Comparison of ENCODE assay signal across 8 cellular contexts in the genomic region with DNA sequence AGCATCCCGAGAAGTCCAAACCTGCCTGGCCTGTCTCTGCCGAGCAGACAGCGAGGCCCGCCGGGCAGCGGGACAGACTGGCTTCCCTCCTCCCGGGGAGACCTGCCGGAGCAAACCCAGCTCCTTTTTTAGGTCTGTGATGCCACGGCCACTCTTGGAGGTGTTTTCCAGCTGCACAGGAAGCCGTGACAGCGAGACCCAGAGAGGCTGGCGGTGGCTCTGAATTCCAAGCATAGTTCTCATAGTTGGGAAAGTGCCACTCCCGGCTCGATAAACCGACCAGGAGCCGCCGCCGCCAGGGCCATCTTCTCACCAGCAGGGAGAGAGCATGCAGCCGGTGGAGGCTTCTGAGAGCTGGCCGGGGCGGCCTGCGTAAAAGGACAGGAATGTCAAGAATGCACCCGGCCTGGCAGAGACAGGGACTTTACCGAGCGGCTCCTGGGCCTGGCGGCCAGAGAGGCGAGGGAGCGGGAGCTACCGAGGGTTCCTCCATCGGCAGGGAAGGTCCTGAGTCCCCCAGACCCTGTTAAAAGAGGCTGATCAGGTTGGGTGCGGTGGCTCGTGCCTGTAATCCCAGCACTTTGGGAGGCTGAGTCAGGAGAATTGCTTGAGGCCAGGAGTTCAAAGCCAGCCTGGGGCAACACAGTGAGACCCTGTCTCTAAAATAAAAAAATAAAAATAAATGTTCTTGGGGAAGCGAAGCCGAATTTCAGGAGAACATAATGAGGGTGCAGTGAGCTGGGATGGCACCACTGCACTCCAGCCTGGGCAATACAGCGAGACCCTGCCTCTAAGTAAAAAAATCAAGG.
A peak's percentile ranks its signal among the peaks of the same experiment; 100 is the strongest.
DNase-seq lines count a peak whose midpoint lies in the region; ATAC-seq and TF ChIP-seq lines count a peak whose summit lies in the region.

No MANE protein-coding gene starts in this region.

- ATAC-seq in RWPE2 (ENCODE audit: low read depth) (peak; percentile 87), GM18907 (IDR thresholded peaks at IDR 0.05; ENCODE audit: unreplicated experiment) (no peak), GM18868 (IDR thresholded peaks at IDR 0.05; ENCODE audit: unreplicated experiment) (no peak)

- POLR2A ChIA-PET in BJ (lab: Charles Lee), result interaction anchor here (0.5 to 2.1 kb wide), 5 partner anchors 17 to 395 kb away, joined by 3 to 15 read pairs (median 3); partner anchors contain the start of gene GADD45B

- H3K4me1 ChIP-seq in RWPE2 (ENCODE audit: insufficient read depth, poor library complexity, severe bottlenecking), result peaks cover 34% of the 10 kb centered on the region

- DNase-seq in BJ (ENCODE audit: low read depth) (peak; percentile 91), RWPE2 (ENCODE audit: low spot score) (peak; percentile 96), fibroblast of the conjunctiva (ENCODE audit: low read depth) (peak; percentile 85), non-pigmented ciliary epithelial cell (ENCODE audit: low read depth) (peak; percentile 92), CD1c-positive myeloid dendritic cell (ENCODE audit: extremely low spot score) (no peak), NK-92 (lab: John Stamatoyannopoulos, UW; ENCODE audit: unreplicated experiment) (no peak)

- H3K27me3 ChIP-seq in BJ (ENCODE audit: control insufficient read depth, insufficient read depth, low read length) (no peaks in the 10 kb centered on the region), RWPE2 (ENCODE audit: insufficient read depth, poor library complexity, severe bottlenecking) (no peaks in the 10 kb centered on the region)

- H3K4me3 ChIP-seq in BJ (ENCODE audit: low read depth, low read length) (peak overlapping the region; percentile 25), RWPE2 (ENCODE audit: severe bottlenecking) (no peak overlapping the region)

- TF ChIP-seq CTCF in BJ (IDR thresholded peaks at IDR 0.05; ENCODE audit: insufficient read depth, low read depth, low read length) (peak; percentile 52), RWPE2 (IDR thresholded peaks at IDR 0.05; ENCODE audit: poor library complexity, severe bottlenecking) (peak; percentile 10)

- CTCF ChIA-PET in BJ (lab: Yijun Ruan, JAX), result interaction anchor here (0.6 to 2.6 kb wide), 7 partner anchors 12 to 96 kb away, joined by 3 to 16 read pairs (median 5); partner anchors contain the start of gene GADD45B

- H3K9me3 ChIP-seq in RWPE2 (ENCODE audit: severe bottlenecking), result no peaks in the 10 kb centered on the region

- peak overlapping the region; percentile 98 for H3K27ac ChIP-seq in RWPE2 (ENCODE audit: poor library complexity, severe bottlenecking)

- no peaks in the 10 kb centered on the region for H3K36me3 ChIP-seq in BJ (ENCODE audit: control insufficient read depth, insufficient read depth, low read length)
- H3K36me3 ChIP-seq in RWPE2 (ENCODE audit: low read depth), result no peaks in the 10 kb centered on the region

Comparison
In these comparisons a context has a peak if more than half of its experiments do, and no peak if none do; other contexts are left out.
1. DNase-seq: peak in BJ (single experiment), RWPE2 (single experiment), fibroblast of the conjunctiva (single experiment) and non-pigmented ciliary epithelial cell (single experiment); none in CD1c-positive myeloid dendritic cell (single experiment) and NK-92 (single experiment).